28 cellular contexts compared by ENCODE assay signal in the genomic region with DNA sequence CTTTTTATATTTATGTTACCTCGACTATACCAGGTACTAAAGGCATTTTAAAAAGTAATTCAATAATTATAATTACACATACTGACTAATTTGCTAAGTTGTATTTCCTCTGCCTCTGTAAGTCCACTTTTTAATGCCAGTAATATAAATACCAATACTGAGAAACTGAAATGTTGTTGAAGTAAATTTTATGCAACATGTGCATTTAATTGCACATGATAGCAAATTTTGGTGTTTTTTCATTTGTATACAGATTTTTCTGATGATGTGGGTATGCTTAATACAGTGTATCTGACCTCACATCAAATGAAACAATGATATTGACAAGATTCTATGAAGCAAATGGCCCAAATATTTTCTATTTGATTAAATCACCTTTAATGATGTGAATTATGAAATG.
"Had no signal": no experiment of that assay in that cellular context is flagged by ENCODE, and none has a peak within 500 bp of the region (broad histone marks: within the 10 kb centered on the region; RNA-seq: fewer than 3 reads in every experiment).

No MANE protein-coding gene starts in this region.

- H3K9me3 ChIP-seq: ovary, psoas muscle, spleen, suprapubic skin, testis, tibial artery, transverse colon, upper lobe of right lung, uterus had no signal

- H2AFZ ChIP-seq: neural progenitor cell, parathyroid adenoma had no signal

- H3K36me3 ChIP-seq: neural progenitor cell, ovary, spleen, suprapubic skin, tibial artery, transverse colon, upper lobe of right lung, uterus had no signal

- H3K4me2 ChIP-seq: neural progenitor cell, smooth muscle cell had no signal

- H3K79me2 ChIP-seq: parathyroid adenoma had no signal

- H3K27ac ChIP-seq: neural progenitor cell, ovary, parathyroid adenoma, psoas muscle, skin epidermis, spleen, suprapubic skin, testis, tibial artery, transverse colon, upper lobe of right lung, uterus had no signal

- DNase-seq: natural killer cell; occipital lobe; ovary; posterior cingulate gyrus; psoas muscle; right cardiac atrium; spleen; stimulated activated CD4-positive, alpha-beta T cell treated with anti-CD3 and anti-CD28 coated beads, Interleukin-12 subunit alpha, Interleukin-12 subunit beta, amount 100 ng/mL, for 4 hours; stimulated activated CD4-positive, alpha-beta T cell treated with anti-CD3 and anti-CD28 coated beads, Interleukin-1b, Interleukin-23, amount 100 ng/mL, for 48 hours; stimulated activated CD4-positive, alpha-beta T cell treated with anti-CD3 and anti-CD28 coated beads, Interleukin-4, amount 100 ng/mL, for 1 hour; stimulated activated CD4-positive, alpha-beta T cell treated with anti-CD3 and anti-CD28 coated beads, Interleukin-4, amount 100 ng/mL, for 4 hours; stimulated activated CD8-positive, alpha-beta memory T cell treated with anti-CD3 and anti-CD28 coated beads, Interleukin-4, amount 100 ng/mL, for 48 hours; stimulated activated naive CD4-positive, alpha-beta T cell; stimulated activated naive CD8-positive, alpha-beta T cell treated with anti-CD3 and anti-CD28 coated beads, Interleukin-15, amount 100 ng/mL, for 72 hours; stimulated activated naive CD8-positive, alpha-beta T cell treated with anti-CD3 and anti-CD28 coated beads, Interleukin-15, Interleukin-2, amounts not matched to agents 100 U/mL and 50 U/mL, for 24 hours; substantia nigra; testis; tibial artery; transverse colon; upper lobe of right lung; uterus had no signal

- H3K4me1 ChIP-seq: neural progenitor cell, parathyroid adenoma, psoas muscle, spleen, suprapubic skin, testis, tibial artery, transverse colon, upper lobe of right lung, uterus had no signal

- H3K27me3 ChIP-seq: neural progenitor cell, ovary, spleen, suprapubic skin, testis, tibial artery, transverse colon, upper lobe of right lung, uterus had no signal

- ATAC-seq: natural killer cell; psoas muscle; right cardiac atrium; sciatic nerve; stimulated activated memory B cell treated with anti-CD40 and anti-IgM and Interleukin-4, amounts not matched to agents 10 μg/mL and 1 μg/mL and 100 μg/mL, for 72 hours; stimulated activated naive CD8-positive, alpha-beta T cell treated with anti-CD3 and anti-CD28 coated beads, Interleukin-15, amount 100 ng/mL, for 72 hours; stimulated activated naive CD8-positive, alpha-beta T cell treated with anti-CD3 and anti-CD28 coated beads, Interleukin-15, Interleukin-2, amounts not matched to agents 100 U/mL and 50 U/mL, for 24 hours; upper lobe of right lung had no signal

- H3K9ac ChIP-seq: neural progenitor cell, parathyroid adenoma had no signal

- H3K4me3 ChIP-seq: neural progenitor cell, ovary, psoas muscle, skin epidermis, smooth muscle cell, spleen, suprapubic skin, testis, tibial artery, transverse colon, upper lobe of right lung, uterus had no signal
